ENCODE assay signal across 8 cellular contexts in genomic region chr3:119677641-119677934, GRCh38.
A peak's percentile ranks its signal among the peaks of the same experiment; 100 is the strongest.
DNase-seq lines count a peak whose midpoint lies in the region; ATAC-seq and TF ChIP-seq lines count a peak whose summit lies in the region.

No MANE protein-coding gene starts in this region.

- TF ChIP-seq CTCF in AG09309 (IDR thresholded peaks at IDR 0.05; ENCODE audit: control insufficient read depth, insufficient read depth, low read depth, low read length, missing control alignments): no peak

- 0 out of 2 replicates have a peak, but pooled peaks cover 6% of the 10 kb centered on the region for H3K4me1 ChIP-seq in HUES48 (ENCODE audit: control insufficient read depth, insufficient read depth, low read length)
- peaks cover 8% of the 10 kb centered on the region in 2 donors for H3K4me1 ChIP-seq in muscle layer of duodenum (ENCODE audit: control insufficient read depth in 1 of 2, insufficient read depth in 2 of 2, low read length in 2 of 2)

- H3K36me3 ChIP-seq in HUES48 (ENCODE audit: control insufficient read depth, insufficient read depth, low read length): peaks cover 27% of the 10 kb centered on the region
- H3K36me3 ChIP-seq in muscle layer of duodenum (ENCODE audit: control insufficient read depth in 1 of 2, insufficient read depth in 2 of 2, low read length in 2 of 2): peaks cover 12 to 16% of the 10 kb centered on the region in 2 donors

- peak overlapping the region; percentile 30; the same call in 1 of the 2 replicates for H3K9ac ChIP-seq in HUES48 (ENCODE audit: low read depth, low read length)

- H3K27me3 ChIP-seq in HUES48 (ENCODE audit: control insufficient read depth, insufficient read depth, low read length) (no peaks in the 10 kb centered on the region), muscle layer of duodenum (ENCODE audit: low read depth, low read length) (no peaks in the 10 kb centered on the region)

- H3K27ac ChIP-seq in HUES48 (ENCODE audit: low read depth, low read length) (peak overlapping the region; percentile 89), caudate nucleus (ENCODE audit: low read depth, low read length) (peak overlapping the region; percentile 87), muscle layer of duodenum (ENCODE audit: low read length) (peak overlapping the region; percentile 90)

- H3K9me3 ChIP-seq in HUES48 (ENCODE audit: control insufficient read depth, insufficient read depth, low read length) (no peaks in the 10 kb centered on the region), muscle layer of duodenum (ENCODE audit: control insufficient read depth in 1 of 2, low read length in 2 of 2) (no peaks in the 10 kb centered on the region)

- DNase-seq in AG09309 (ENCODE audit: low read depth): no peak
- no peak for DNase-seq in caudate nucleus (lab: John Stamatoyannopoulos, UW)
- no peak for DNase-seq in HCEC 1CT
- no peak for DNase-seq in NK-92 treated with Interleukin-12 subunit alpha and Interleukin-12 subunit beta, amount 100 ng/mL, for 24 hours (lab: John Stamatoyannopoulos, UW)
- DNase-seq in NCI-H128 (lab: John Stamatoyannopoulos, UW; ENCODE audit: unreplicated experiment): no peak

- ATAC-seq in GM19455 (IDR thresholded peaks at IDR 0.05; ENCODE audit: unreplicated experiment): no peak

- H3K4me3 ChIP-seq in AG09309 (ENCODE audit: control insufficient read depth, low read depth, low read length) (peak overlapping the region; percentile 47), HUES48 (ENCODE audit: low read depth, low read length) (peak overlapping the region; percentile 73), muscle layer of duodenum (ENCODE audit: low read depth in 1 of 2, low read length in 2 of 2) (peak overlapping the region; percentile 70 to 88)
